12 cellular contexts compared by ENCODE assay signal in the genomic region with DNA sequence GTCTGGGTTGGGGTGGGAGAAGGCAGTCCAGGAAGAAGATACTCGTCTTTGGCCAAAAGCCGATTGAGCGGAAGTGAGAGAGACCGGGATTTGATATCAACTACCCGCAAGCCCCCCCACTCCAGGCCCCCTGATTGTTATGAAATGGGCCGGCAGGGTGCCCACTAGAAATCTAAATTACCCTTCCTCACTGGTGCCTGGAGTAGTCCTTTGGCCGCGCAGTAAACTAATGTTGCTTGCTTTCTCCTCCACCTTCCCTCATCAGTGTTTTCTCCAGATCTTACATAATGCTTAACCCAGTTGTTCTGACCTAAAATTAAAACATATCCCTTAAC.
A peak's percentile ranks its signal among the peaks of the same experiment; 100 is the strongest.
DNase-seq lines count a peak whose midpoint lies in the region; ATAC-seq and TF ChIP-seq lines count a peak whose summit lies in the region.
"Had no signal": no experiment of that assay in that cellular context is flagged by ENCODE, and none has a peak within 500 bp of the region (broad histone marks: within the 10 kb centered on the region; RNA-seq: fewer than 3 reads in every experiment).

No MANE protein-coding gene starts in this region.

- ATAC-seq in Right ventricle myocardium superior (ENCODE audit: poor library complexity) = peak; percentile 46
- no peak for ATAC-seq in left cardiac atrium
- no peak for ATAC-seq in HG02571 (IDR thresholded peaks at IDR 0.05; ENCODE audit: unreplicated experiment)
- no peak for ATAC-seq in HG03159 (IDR thresholded peaks at IDR 0.05; ENCODE audit: unreplicated experiment)
- ATAC-seq in HG02885 (IDR thresholded peaks at IDR 0.05; ENCODE audit: poor library complexity, unreplicated experiment) = no peak

- H3K36me3 ChIP-seq in neural progenitor cell = no peaks in the 10 kb centered on the region
- H3K36me3 ChIP-seq in vagina = no peaks in the 10 kb centered on the region
- H3K36me3 ChIP-seq: uterus had no signal

- H3F3A ChIP-seq in neural progenitor cell (ENCODE audit: low read depth) = peaks cover 21% of the 10 kb centered on the region

- no peak for TF ChIP-seq POLR2A in vagina (IDR thresholded peaks at IDR 0.05)

- H3K4me2 ChIP-seq in neural progenitor cell = peak overlapping the region; percentile 79

- peaks cover 99% of the 10 kb centered on the region for H3K27me3 ChIP-seq in neural progenitor cell
- H3K27me3 ChIP-seq in vagina = peaks cover 14% of the 10 kb centered on the region

- DNase-seq in Right ventricle myocardium superior (no peak), left cardiac atrium (no peak), fibroblast of villous mesenchyme (ENCODE audit: low read depth) (no peak), neural progenitor cell (ENCODE audit: low spot score) (no peak), vagina (ENCODE audit: extremely low spot score in 2 of 2) (no peak)
- DNase-seq: HCEC 1CT; NCI-H526; stimulated activated CD4-positive, alpha-beta T cell treated with anti-CD3 and anti-CD28 coated beads, Interleukin-4, amount 100 ng/mL, for 4 hours had no signal

- H3K4me1 ChIP-seq in neural progenitor cell = peaks cover 48% of the 10 kb centered on the region
- H3K4me1 ChIP-seq in vagina = peaks cover 22% of the 10 kb centered on the region

- H4K20me1 ChIP-seq in neural progenitor cell (ENCODE audit: low read depth) = peaks cover 61% of the 10 kb centered on the region

- no peak for TF ChIP-seq CTCF in fibroblast of villous mesenchyme (IDR thresholded peaks at IDR 0.05; ENCODE audit: insufficient read depth, low read depth, low read length)
- TF ChIP-seq CTCF in neural progenitor cell (IDR thresholded peaks at IDR 0.05) = no peak
- no peak for TF ChIP-seq CTCF in vagina (IDR thresholded peaks at IDR 0.05)

- H3K27ac Mint-ChIP-seq in neural progenitor cell = no peak overlapping the region

- intact Hi-C loops in Right ventricle myocardium superior (cut with DNase I) = no loop called here
- intact Hi-C loops in left cardiac atrium (cut with DNase I) = no loop called here
- intact Hi-C loops in vagina (cut with DNase I) = no loop called here

- H3K27ac ChIP-seq in neural progenitor cell (no peak overlapping the region), vagina (no peak overlapping the region)
- H3K27ac ChIP-seq: uterus had no signal

- peaks cover 59% of the 10 kb centered on the region for H3K27me3 Mint-ChIP-seq in neural progenitor cell (ENCODE audit: insufficient read depth, low read depth)

- H2AFZ ChIP-seq in neural progenitor cell (replicated peaks) = peak overlapping the region; percentile 58

- H3K9me3 ChIP-seq in neural progenitor cell (ENCODE audit: low read depth) (no peaks in the 10 kb centered on the region), vagina (no peaks in the 10 kb centered on the region)
- H3K9me3 ChIP-seq: uterus had no signal

- H3K9ac ChIP-seq in neural progenitor cell = no peak overlapping the region

- peaks cover 61% of the 10 kb centered on the region for H3K4me1 Mint-ChIP-seq in neural progenitor cell

- no peaks in the 10 kb centered on the region for H3K79me2 ChIP-seq in neural progenitor cell (ENCODE audit: low read depth)

- peaks cover 10% of the 10 kb centered on the region for H3K9me3 Mint-ChIP-seq in neural progenitor cell

- peak overlapping the region; percentile 24 for H3K4me3 Mint-ChIP-seq in neural progenitor cell

- H3K4me3 ChIP-seq in fibroblast of villous mesenchyme (ENCODE audit: low read depth, low read length) (peak overlapping the region; percentile 26), neural progenitor cell (peak overlapping the region; percentile 42), vagina (peak overlapping the region; percentile 30 to 45)

- H3K36me3 Mint-ChIP-seq in neural progenitor cell = peaks cover 18% of the 10 kb centered on the region
